Comparison of ENCODE assay signal across 8 cellular contexts in the genomic region with DNA sequence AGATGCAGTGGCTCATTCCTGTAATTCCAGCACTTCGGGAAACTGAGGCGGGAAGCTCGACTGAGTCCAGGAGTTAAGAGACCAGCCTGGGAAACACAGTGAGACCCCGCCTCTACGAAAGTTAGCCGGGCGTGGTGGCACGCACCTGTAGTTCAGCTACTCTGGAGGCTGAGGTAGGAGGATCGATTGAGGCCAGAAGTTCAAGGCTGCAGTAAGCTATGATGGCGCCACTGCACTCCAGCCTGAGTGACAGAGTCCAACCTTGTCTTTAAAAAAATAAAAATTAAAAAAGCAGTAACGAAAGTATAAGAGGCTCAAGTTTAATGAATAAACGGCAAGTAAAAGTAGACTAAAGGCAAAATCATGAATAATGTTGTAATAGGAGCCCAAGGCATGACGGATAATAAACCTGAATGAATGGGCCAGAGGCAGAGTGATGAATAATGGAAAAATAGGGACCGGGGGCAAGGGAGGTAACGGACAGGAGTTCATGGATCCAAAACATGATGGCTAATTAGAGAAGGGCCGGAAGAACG. TPM values are rescaled to one million over a fixed set of nuclear protein-coding genes. Genes with fewer than 3 reads are reported as not detected.
DNase-seq lines count a peak whose midpoint lies in the region; ATAC-seq lines count a peak whose summit lies in the region.

No MANE protein-coding gene starts in this region.

- 0 out of 2 replicates have a peak, but pooled peaks cover 4% of the 10 kb centered on the region for H3K4me1 ChIP-seq in HUES48 (ENCODE audit: control insufficient read depth, insufficient read depth, low read length)
- H3K4me1 ChIP-seq in iPS-18a (ENCODE audit: control insufficient read depth, low read depth, low read length): peaks cover 8% of the 10 kb centered on the region

- H3K9me3 ChIP-seq in HUES48 (ENCODE audit: control insufficient read depth, insufficient read depth, low read length): no peaks in the 10 kb centered on the region
- no peaks in the 10 kb centered on the region for H3K9me3 ChIP-seq in iPS-18a (ENCODE audit: control insufficient read depth, low read depth, low read length)

- no peaks in the 10 kb centered on the region for H3K27me3 ChIP-seq in HUES48 (ENCODE audit: control insufficient read depth, insufficient read depth, low read length)
- no peaks in the 10 kb centered on the region for H3K27me3 ChIP-seq in iPS-18a (ENCODE audit: control insufficient read depth, insufficient read depth, low read length)

- peaks cover 30% of the 10 kb centered on the region for H3K4me1 Mint-ChIP-seq in activated naive CD8-positive, alpha-beta T cell (ENCODE audit: low read depth)
- peaks cover 23% of the 10 kb centered on the region for H3K4me1 Mint-ChIP-seq in stimulated activated memory B cell treated with anti-CD40 and anti-IgM and Interleukin-4, amounts not matched to agents 10 μg/mL and 1 μg/mL and 100 μg/mL, for 72 hours

- H3K4me3 Mint-ChIP-seq in activated naive CD8-positive, alpha-beta T cell: peak overlapping the region; percentile 85
- H3K4me3 Mint-ChIP-seq in stimulated activated memory B cell treated with anti-CD40 and anti-IgM and Interleukin-4, amounts not matched to agents 10 μg/mL and 1 μg/mL and 100 μg/mL, for 72 hours: peak overlapping the region; percentile 79

- H3K36me3 ChIP-seq in HUES48 (ENCODE audit: control insufficient read depth, insufficient read depth, low read length) (peaks cover 57% of the 10 kb centered on the region), iPS-18a (ENCODE audit: control insufficient read depth, low read depth, low read length) (peaks cover 49% of the 10 kb centered on the region)

- DNase-seq in 8988T: no peak
- DNase-seq in NCI-H187 (lab: John Stamatoyannopoulos, UW): no peak
- no peak for DNase-seq in HT-29 (ENCODE audit: low spot score)

- peak overlapping the region; percentile 87 for H3K27ac ChIP-seq in HUES48 (ENCODE audit: low read depth, low read length)
- H3K27ac ChIP-seq in iPS-18a (ENCODE audit: low read length): peak overlapping the region; percentile 76

- peak overlapping the region; percentile 99 for H3K27ac Mint-ChIP-seq in activated naive CD8-positive, alpha-beta T cell
- peak overlapping the region; percentile 76 for H3K27ac Mint-ChIP-seq in stimulated activated memory B cell treated with anti-CD40 and anti-IgM and Interleukin-4, amounts not matched to agents 10 μg/mL and 1 μg/mL and 100 μg/mL, for 72 hours

- no peaks in the 10 kb centered on the region for H3K9me3 Mint-ChIP-seq in activated naive CD8-positive, alpha-beta T cell (ENCODE audit: low read depth)
- H3K9me3 Mint-ChIP-seq in stimulated activated memory B cell treated with anti-CD40 and anti-IgM and Interleukin-4, amounts not matched to agents 10 μg/mL and 1 μg/mL and 100 μg/mL, for 72 hours: peaks cover 3% of the 10 kb centered on the region

- H3K4me3 ChIP-seq in HUES48 (ENCODE audit: low read depth, low read length): peak overlapping the region; percentile 59
- H3K4me3 ChIP-seq in iPS-18a (ENCODE audit: low read length): peak overlapping the region; percentile 63

- H3K9ac ChIP-seq in HUES48 (ENCODE audit: low read depth, low read length) (peak overlapping the region; percentile 52), iPS-18a (ENCODE audit: low read length) (peak overlapping the region; percentile 49)

- no peaks in the 10 kb centered on the region for H3K27me3 Mint-ChIP-seq in activated naive CD8-positive, alpha-beta T cell
- H3K27me3 Mint-ChIP-seq in stimulated activated memory B cell treated with anti-CD40 and anti-IgM and Interleukin-4, amounts not matched to agents 10 μg/mL and 1 μg/mL and 100 μg/mL, for 72 hours: no peaks in the 10 kb centered on the region

- peaks cover 5% of the 10 kb centered on the region for H3K36me3 Mint-ChIP-seq in activated naive CD8-positive, alpha-beta T cell
- H3K36me3 Mint-ChIP-seq in stimulated activated memory B cell treated with anti-CD40 and anti-IgM and Interleukin-4, amounts not matched to agents 10 μg/mL and 1 μg/mL and 100 μg/mL, for 72 hours: peaks cover 24% of the 10 kb centered on the region

- ATAC-seq in stimulated activated memory B cell treated with anti-CD40 and anti-IgM and Interleukin-4, amounts not matched to agents 10 μg/mL and 1 μg/mL and 100 μg/mL, for 72 hours: no peak
- ATAC-seq in HG03108 (IDR thresholded peaks at IDR 0.05; ENCODE audit: unreplicated experiment): no peak

RNA-seq across cellular contexts. Expression of a gene that starts 1.2 kb away (rescaled TPM):
- 467 and 469 TPM in 2 replicates for total RNA-seq in HT-29 (2014; rRNA removed; shearing (Covaris generic))

RNA-seq across cellular contexts. Expression of a gene that starts 15.7 kb away (rescaled TPM):
- 1.5 and 2.5 TPM in 2 replicates for total RNA-seq in HT-29 (2014; rRNA removed; shearing (Covaris generic))

RNA-seq across cellular contexts. Expression of a gene that starts 24.5 kb away (rescaled TPM):
- 0.28 and 2.0 TPM in 2 replicates for total RNA-seq in HT-29 (2014; rRNA removed; shearing (Covaris generic))

RNA-seq across cellular contexts. Expression of a gene that starts 43.8 kb away (rescaled TPM):
- 603 and 664 TPM in 2 replicates for total RNA-seq in HT-29 (2014; rRNA removed; shearing (Covaris generic))

RNA-seq across cellular contexts. Expression of a gene that starts 52.1 kb away (rescaled TPM):
- not detected in 2 replicates for total RNA-seq in HT-29 (2014; rRNA removed; shearing (Covaris generic))
